ENCODE assay signal across 19 cellular contexts in the genomic region with DNA sequence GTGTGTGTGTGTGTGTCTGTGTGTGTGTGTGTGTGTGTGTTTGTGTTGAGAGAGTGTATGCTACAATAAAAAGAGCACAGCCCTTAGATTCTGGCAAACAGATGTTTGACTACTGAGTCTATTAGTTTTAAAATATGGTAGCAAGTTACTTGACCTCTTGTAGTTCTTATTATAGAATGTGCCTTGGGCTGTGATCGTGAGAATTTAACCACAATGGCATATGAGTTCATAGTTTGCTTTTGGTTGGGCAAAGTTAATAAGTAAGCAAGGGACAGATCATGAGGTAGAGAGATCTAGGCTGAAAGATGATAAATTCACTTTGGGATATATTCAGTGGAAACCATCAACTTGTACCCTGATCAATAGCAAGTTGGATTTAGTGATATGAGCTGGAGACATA.
DNase-seq lines count a peak whose midpoint lies in the region; ATAC-seq and TF ChIP-seq lines count a peak whose summit lies in the region.
"Had no signal": no experiment of that assay in that cellular context is flagged by ENCODE, and none has a peak within 500 bp of the region (broad histone marks: within the 10 kb centered on the region; RNA-seq: fewer than 3 reads in every experiment).

No MANE protein-coding gene starts in this region.

- BruUV-seq in Calu3 (replicated peaks; lab: Mats Ljungman, UMichigan) = no TSS peak

- no peaks in the 10 kb centered on the region for H3K9me3 Mint-ChIP-seq in Calu3 (ENCODE audit: low read depth, unreplicated experiment)
- H3K9me3 Mint-ChIP-seq: activated T-cell treated with anti-CD3 and anti-CD28 coated beads, Interleukin-2, amount 50 U/mL, for 24 hours; endodermal cell; type B pancreatic cell had no signal

- ATAC-seq in GM19468 (IDR thresholded peaks at IDR 0.05; ENCODE audit: extremely low read depth, unreplicated experiment) (peak; percentile 84), HG03354 (IDR thresholded peaks at IDR 0.05; ENCODE audit: poor library complexity, severe bottlenecking, unreplicated experiment) (peak; percentile 93)
- ATAC-seq in activated CD4-positive, CD25-positive, alpha-beta regulatory T cell treated with anti-CD3 and anti-CD28 coated beads, Interleukin-2, amount 50 U/mL, for 24 hours = no peak
- ATAC-seq: sciatic nerve had no signal

- no peaks in the 10 kb centered on the region for H3K36me3 Mint-ChIP-seq in Calu3 (ENCODE audit: insufficient read depth, unreplicated experiment)
- H3K36me3 Mint-ChIP-seq: type B pancreatic cell had no signal

- CTCF ChIA-PET in Calu3 (lab: Charles Lee) = no interaction called here

- H3K27me3 Mint-ChIP-seq in Calu3 (ENCODE audit: unreplicated experiment) = no peaks in the 10 kb centered on the region
- H3K27me3 Mint-ChIP-seq: activated T-cell treated with anti-CD3 and anti-CD28 coated beads, Interleukin-2, amount 50 U/mL, for 24 hours; B cell; type B pancreatic cell had no signal

- no peak overlapping the region for H3K4me3 Mint-ChIP-seq in Calu3 (ENCODE audit: low read depth, unreplicated experiment)
- H3K4me3 Mint-ChIP-seq: activated T-cell treated with anti-CD3 and anti-CD28 coated beads, Interleukin-2, amount 50 U/mL, for 24 hours; B cell; endodermal cell; type B pancreatic cell had no signal

- no peak for TF ChIP-seq CTCF in Calu3 (IDR thresholded peaks at IDR 0.05; ENCODE audit: unreplicated experiment)

- peaks cover 20% of the 10 kb centered on the region for H3K4me1 Mint-ChIP-seq in Calu3 (ENCODE audit: low read depth, unreplicated experiment)
- H3K4me1 Mint-ChIP-seq: B cell, endodermal cell had no signal

- H3K27ac Mint-ChIP-seq in Calu3 (ENCODE audit: unreplicated experiment) = no peak overlapping the region
- H3K27ac Mint-ChIP-seq: activated T-cell treated with anti-CD3 and anti-CD28 coated beads, Interleukin-2, amount 50 U/mL, for 24 hours; B cell; endodermal cell; type B pancreatic cell had no signal

- intact Hi-C loops in Calu3 (cut with micrococcal nuclease; ENCODE audit: unreplicated experiment) = no loop called here
- intact Hi-C loops in posterior cingulate gyrus (cut with DNase I) = no loop called here

- peak; percentile 64 for DNase-seq in EL
- DNase-seq in glomerular visceral epithelial cell (ENCODE audit: extremely low spot score) = peak; percentile 91
- DNase-seq in stimulated activated CD4-positive, alpha-beta T cell treated with anti-CD3 and anti-CD28 coated beads, Interleukin-15, amount 100 ng/mL, for 24 hours = no peak
- no peak for DNase-seq in Calu3
- DNase-seq in posterior cingulate gyrus = no peak
- DNase-seq: activated T-cell treated with anti-CD3 and anti-CD28 coated beads, Interleukin-2, amount 50 U/mL, for 24 hours; central memory CD4-positive, alpha-beta T cell; DMS153; endodermal cell; midbrain; NCI-H187; NCI-H510A treated with DMSO at 0.1 percent for 48 hours; stimulated activated CD4-positive, alpha-beta T cell treated with anti-CD3 and anti-CD28 coated beads, Interleukin-4, amount 100 ng/mL, for 1 hour had no signal

Comparison
In these comparisons a context has a peak if more than half of its experiments do, and no peak if none do; other contexts are left out.
1. DNase-seq: peak in EL (single experiment) and glomerular visceral epithelial cell (single experiment); none in stimulated activated CD4-positive, alpha-beta T cell treated with anti-CD3 and anti-CD28 coated beads, Interleukin-15, amount 100 ng/mL, for 24 hours (single experiment), Calu3 (single experiment) and posterior cingulate gyrus (0 of 10).
2. ATAC-seq: peak in GM19468 (single experiment) and HG03354 (single experiment); none in activated CD4-positive, CD25-positive, alpha-beta regulatory T cell treated with anti-CD3 and anti-CD28 coated beads, Interleukin-2, amount 50 U/mL, for 24 hours (0 of 2).